In genomic region chr5:160508780-160509361, GRCh38 we compare ENCODE assay signal across 8 cellular contexts.
A peak's percentile ranks its signal among the peaks of the same experiment; 100 is the strongest.
DNase-seq lines count a peak whose midpoint lies in the region; ATAC-seq, FAIRE-seq and TF ChIP-seq lines count a peak whose summit lies in the region.

No MANE protein-coding gene starts in this region.

- intact Hi-C loops in endothelial cell of umbilical vein (cut with micrococcal nuclease), result loop anchor here (1.0 to 10.0 kb wide), 3 partner anchors 42 to 1036 kb away; partner anchors contain the start of gene GABRB2

- H4K20me1 ChIP-seq in endothelial cell of umbilical vein (replicated peaks; ENCODE audit: control insufficient read depth, extremely low read depth, insufficient read depth, low read length), result no peaks in the 10 kb centered on the region

- H3K36me3 ChIP-seq in endothelial cell of umbilical vein (ENCODE audit: control insufficient read depth in 2 of 2, extremely low read depth in 1 of 2, insufficient read depth in 2 of 2, low read length in 2 of 2), result no peaks in the 10 kb centered on the region

- H3K4me2 ChIP-seq in endothelial cell of umbilical vein (ENCODE audit: insufficient read depth, low read length), result no peak overlapping the region

- peak overlapping the region; percentile 64 for H2AFZ ChIP-seq in endothelial cell of umbilical vein (ENCODE audit: low read depth, low read length)

- dilution Hi-C loops in endothelial cell of umbilical vein (cut with MboI; ENCODE audit: extremely low pct_ligation_motif_present, low sequenced_read_pairs), result no loop called here

- DNase-seq in DMS114 treated with DMSO at 0.1 percent for 48 hours (lab: John Stamatoyannopoulos, UW; ENCODE audit: unreplicated experiment), result peak; percentile 77
- DNase-seq in HK-2 (ENCODE audit: unreplicated experiment), result peak; percentile 44
- DNase-seq in NOMO-1 treated with DMSO at 0.1 percent for 48 hours (lab: John Stamatoyannopoulos, UW; ENCODE audit: unreplicated experiment), result peak; percentile 85
- DNase-seq in activated CD8-positive, alpha-beta memory T cell treated with anti-CD3 and anti-CD28 coated beads, Interleukin-2, amount 50 U/mL, for 1 hour (ENCODE audit: extremely low read depth), result peak; percentile 37
- DNase-seq in endothelial cell of umbilical vein (ENCODE audit: low read depth, low spot score), result peak; percentile 81
- DNase-seq in myocyte (ENCODE audit: low read depth), result peak; percentile 82
- DNase-seq in stromal cell of bone marrow (ENCODE audit: low read depth), result peak; percentile 62

- ATAC-seq in GM21367 (IDR thresholded peaks at IDR 0.05; ENCODE audit: unreplicated experiment), result peak; percentile 83

- no peaks in the 10 kb centered on the region for H3K9me1 ChIP-seq in endothelial cell of umbilical vein (replicated peaks; ENCODE audit: control insufficient read depth, extremely low read depth, insufficient read depth, low read length)

- BruUV-seq in endothelial cell of umbilical vein (replicated peaks; lab: Mats Ljungman, UMichigan), result no TSS peak

- TF ChIP-seq POLR2A in endothelial cell of umbilical vein (IDR thresholded peaks at IDR 0.05; ENCODE audit: low read depth, low read length), result no peak

- no peak overlapping the region for H3K27ac ChIP-seq in endothelial cell of umbilical vein (ENCODE audit: insufficient read depth, low read depth, low read length)

- no peaks in the 10 kb centered on the region for H3K9me3 ChIP-seq in endothelial cell of umbilical vein (replicated peaks; ENCODE audit: control insufficient read depth, insufficient read depth, low read length)

- no peaks in the 10 kb centered on the region for H3K4me1 ChIP-seq in endothelial cell of umbilical vein (ENCODE audit: control insufficient read depth, extremely low read depth, insufficient read depth, low read length)

- H3K79me2 ChIP-seq in endothelial cell of umbilical vein (ENCODE audit: control insufficient read depth, insufficient read depth, low read length), result no peaks in the 10 kb centered on the region

- TF ChIP-seq CTCF in endothelial cell of umbilical vein (IDR thresholded peaks at IDR 0.05; ENCODE audit: extremely low read depth in 1 of 2, insufficient read depth in 1 of 2, low read depth in 1 of 2, low read length in 2 of 2), result peak; percentile 70

- POLR2A ChIA-PET in endothelial cell of umbilical vein (lab: Charles Lee), result no interaction called here

- peak; percentile 94 for FAIRE-seq in endothelial cell of umbilical vein (lab: Jason Lieb, UNC)

- peaks cover 0 to 5% of the 10 kb centered on the region in 2 experiments for H3K27me3 ChIP-seq in endothelial cell of umbilical vein (ENCODE audit: control insufficient read depth in 2 of 2, insufficient read depth in 2 of 2, low read length in 2 of 2)

- no peak overlapping the region for H3K4me3 ChIP-seq in endothelial cell of umbilical vein (replicated peaks in 1 of 3; ENCODE audit: insufficient read depth in 1 of 3, low read depth in 1 of 3, low read length in 3 of 3)

- no peak overlapping the region for H3K9ac ChIP-seq in endothelial cell of umbilical vein (replicated peaks; ENCODE audit: extremely low read depth, insufficient read depth, low read length)

- CTCF ChIA-PET in endothelial cell of umbilical vein (lab: Charles Lee), result interaction anchor here (1.0 to 5.7 kb wide), 7 partner anchors 8 to 70 kb away, joined by 3 to 117 read pairs (median 5); no protein-coding TSS in a partner anchor

TF ChIP-seq in endothelial cell of umbilical vein, 7 proteins besides CTCF, POLR2A, EP300 and RAD21:
- TF ChIP-seq GATA2 (IDR thresholded peaks at IDR 0.05; ENCODE audit: insufficient read depth, insufficient read length, low read depth, low read length) (peak; percentile 68), EZH2 (IDR thresholded peaks at IDR 0.05; ENCODE audit: borderline replicate concordance, low read depth, low read length, severe bottlenecking) (no peak)
